ENCODE assay signal across 29 cellular contexts in genomic region chr1:179010671-179011070, GRCh38.
"Had no signal": no experiment of that assay in that cellular context is flagged by ENCODE, and none has a peak within 500 bp of the region (broad histone marks: within the 10 kb centered on the region; RNA-seq: fewer than 3 reads in every experiment).

No MANE protein-coding gene starts in this region.

- H3K9me3 ChIP-seq: stomach, suprapubic skin, testis, thoracic aorta, thyroid gland, tibial artery, tibial nerve, transverse colon, upper lobe of left lung, upper lobe of right lung, uterus, vagina had no signal

- H3K36me3 Mint-ChIP-seq: stimulated activated effector memory CD8-positive, alpha-beta T cell treated with anti-CD3 and anti-CD28 coated beads, Interleukin-12 subunit alpha, Interleukin-12 subunit beta, amount 100 ng/mL, for 72 hours; stimulated activated memory B cell treated with anti-CD40 and anti-IgM and Interleukin-4, amounts not matched to agents 10 μg/mL and 1 μg/mL and 100 μg/mL, for 72 hours; stimulated activated naive B cell treated with anti-CD40 and anti-IgM and Interleukin-4, amounts not matched to agents 10 μg/mL and 1 μg/mL and 100 μg/mL, for 72 hours; type B pancreatic cell had no signal

- DNase-seq: stimulated activated CD4-positive, alpha-beta T cell treated with anti-CD3 and anti-CD28 coated beads, Interleukin-2, amount 100 ng/mL, for 48 hours; stimulated activated CD4-positive, alpha-beta T cell treated with anti-CD3 and anti-CD28 coated beads, Interleukin-4, amount 100 ng/mL, for 1 hour; stimulated activated CD4-positive, alpha-beta T cell treated with anti-CD3 and anti-CD28 coated beads, Interleukin-4, amount 100 ng/mL, for 24 hours; stimulated activated CD4-positive, alpha-beta T cell treated with anti-CD3 and anti-CD28 coated beads, Interleukin-4, amount 100 ng/mL, for 4 hours; stimulated activated CD8-positive, alpha-beta memory T cell treated with anti-CD3 and anti-CD28 coated beads, Interleukin-4, amount 100 ng/mL, for 48 hours; stimulated activated naive B cell treated with anti-CD40 and anti-IgM and Interleukin-4, amounts not matched to agents 10 μg/mL and 1 μg/mL and 100 μg/mL, for 72 hours; stimulated activated naive CD4-positive, alpha-beta T cell; stimulated activated naive CD4-positive, alpha-beta T cell treated with Interleukin-2 at 50 U/mL for 16 hours; stimulated activated naive CD8-positive, alpha-beta T cell treated with anti-CD3 and anti-CD28 coated beads, Interleukin-15, amount 100 ng/mL, for 72 hours; stimulated activated naive CD8-positive, alpha-beta T cell treated with anti-CD3 and anti-CD28 coated beads, Interleukin-15, Interleukin-2, amounts not matched to agents 100 U/mL and 50 U/mL, for 24 hours; stomach; substantia nigra; testis; thyroid gland; tibial artery; transverse colon; trophoblast cell; upper lobe of left lung; upper lobe of right lung; uterus had no signal

- ATAC-seq: stimulated activated effector memory CD8-positive, alpha-beta T cell treated with anti-CD3 and anti-CD28 coated beads, Interleukin-12 subunit alpha, Interleukin-12 subunit beta, amount 100 ng/mL, for 72 hours; stimulated activated memory B cell treated with anti-CD40 and anti-IgM and Interleukin-4, amounts not matched to agents 10 μg/mL and 1 μg/mL and 100 μg/mL, for 72 hours; stimulated activated naive B cell treated with anti-CD40 and anti-IgM and Interleukin-4, amounts not matched to agents 10 μg/mL and 1 μg/mL and 100 μg/mL, for 72 hours; stimulated activated naive CD8-positive, alpha-beta T cell treated with anti-CD3 and anti-CD28 coated beads, Interleukin-15, amount 100 ng/mL, for 72 hours; stimulated activated naive CD8-positive, alpha-beta T cell treated with anti-CD3 and anti-CD28 coated beads, Interleukin-15, Interleukin-2, amounts not matched to agents 100 U/mL and 50 U/mL, for 24 hours; upper lobe of right lung had no signal

- H3K4me1 ChIP-seq: stomach, suprapubic skin, testis, thyroid gland, tibial nerve, upper lobe of left lung, upper lobe of right lung, uterus, vagina had no signal

- H3K27ac ChIP-seq: stomach, suprapubic skin, testis, thoracic aorta, thyroid gland, tibial artery, tibial nerve, transverse colon, upper lobe of left lung, upper lobe of right lung, uterus, vagina had no signal

- H3K4me3 ChIP-seq: stomach, suprapubic skin, testis, thoracic aorta, thyroid gland, tibial artery, tibial nerve, transverse colon, upper lobe of left lung, upper lobe of right lung, uterus, vagina had no signal

- H3K4me1 Mint-ChIP-seq: stimulated activated effector memory CD8-positive, alpha-beta T cell treated with anti-CD3 and anti-CD28 coated beads, Interleukin-12 subunit alpha, Interleukin-12 subunit beta, amount 100 ng/mL, for 72 hours; stimulated activated memory B cell treated with anti-CD40 and anti-IgM and Interleukin-4, amounts not matched to agents 10 μg/mL and 1 μg/mL and 100 μg/mL, for 72 hours; stimulated activated naive B cell treated with anti-CD40 and anti-IgM and Interleukin-4, amounts not matched to agents 10 μg/mL and 1 μg/mL and 100 μg/mL, for 72 hours; stimulated activated naive CD8-positive, alpha-beta T cell treated with anti-CD3 and anti-CD28 coated beads, Interleukin-15, amount 100 ng/mL, for 72 hours had no signal

- H3K4me3 Mint-ChIP-seq: stimulated activated effector memory CD8-positive, alpha-beta T cell treated with anti-CD3 and anti-CD28 coated beads, Interleukin-12 subunit alpha, Interleukin-12 subunit beta, amount 100 ng/mL, for 72 hours; stimulated activated memory B cell treated with anti-CD40 and anti-IgM and Interleukin-4, amounts not matched to agents 10 μg/mL and 1 μg/mL and 100 μg/mL, for 72 hours; stimulated activated naive B cell treated with anti-CD40 and anti-IgM and Interleukin-4, amounts not matched to agents 10 μg/mL and 1 μg/mL and 100 μg/mL, for 72 hours; stimulated activated naive CD8-positive, alpha-beta T cell treated with anti-CD3 and anti-CD28 coated beads, Interleukin-15, amount 100 ng/mL, for 72 hours; stimulated activated naive CD8-positive, alpha-beta T cell treated with anti-CD3 and anti-CD28 coated beads, Interleukin-15, Interleukin-2, amounts not matched to agents 100 ng/mL and 50 ng/mL, for 24 hours; type B pancreatic cell had no signal

- H3K27ac Mint-ChIP-seq: stimulated activated effector memory CD8-positive, alpha-beta T cell treated with anti-CD3 and anti-CD28 coated beads, Interleukin-12 subunit alpha, Interleukin-12 subunit beta, amount 100 ng/mL, for 72 hours; stimulated activated memory B cell treated with anti-CD40 and anti-IgM and Interleukin-4, amounts not matched to agents 10 μg/mL and 1 μg/mL and 100 μg/mL, for 72 hours; stimulated activated naive B cell treated with anti-CD40 and anti-IgM and Interleukin-4, amounts not matched to agents 10 μg/mL and 1 μg/mL and 100 μg/mL, for 72 hours; stimulated activated naive CD8-positive, alpha-beta T cell treated with anti-CD3 and anti-CD28 coated beads, Interleukin-15, amount 100 ng/mL, for 72 hours; stimulated activated naive CD8-positive, alpha-beta T cell treated with anti-CD3 and anti-CD28 coated beads, Interleukin-15, Interleukin-2, amounts not matched to agents 100 ng/mL and 50 ng/mL, for 24 hours; type B pancreatic cell had no signal

- H3K27me3 Mint-ChIP-seq: stimulated activated memory B cell treated with anti-CD40 and anti-IgM and Interleukin-4, amounts not matched to agents 10 μg/mL and 1 μg/mL and 100 μg/mL, for 72 hours; stimulated activated naive B cell treated with anti-CD40 and anti-IgM and Interleukin-4, amounts not matched to agents 10 μg/mL and 1 μg/mL and 100 μg/mL, for 72 hours; stimulated activated naive CD8-positive, alpha-beta T cell treated with anti-CD3 and anti-CD28 coated beads, Interleukin-15, amount 100 ng/mL, for 72 hours; stimulated activated naive CD8-positive, alpha-beta T cell treated with anti-CD3 and anti-CD28 coated beads, Interleukin-15, Interleukin-2, amounts not matched to agents 100 ng/mL and 50 ng/mL, for 24 hours; type B pancreatic cell had no signal

- FAIRE-seq: urothelium cell line had no signal

- H3K9me3 Mint-ChIP-seq: stimulated activated effector memory CD8-positive, alpha-beta T cell treated with anti-CD3 and anti-CD28 coated beads, Interleukin-12 subunit alpha, Interleukin-12 subunit beta, amount 100 ng/mL, for 72 hours; stimulated activated memory B cell treated with anti-CD40 and anti-IgM and Interleukin-4, amounts not matched to agents 10 μg/mL and 1 μg/mL and 100 μg/mL, for 72 hours; stimulated activated naive B cell treated with anti-CD40 and anti-IgM and Interleukin-4, amounts not matched to agents 10 μg/mL and 1 μg/mL and 100 μg/mL, for 72 hours; stimulated activated naive CD8-positive, alpha-beta T cell treated with anti-CD3 and anti-CD28 coated beads, Interleukin-15, amount 100 ng/mL, for 72 hours; stimulated activated naive CD8-positive, alpha-beta T cell treated with anti-CD3 and anti-CD28 coated beads, Interleukin-15, Interleukin-2, amounts not matched to agents 100 ng/mL and 50 ng/mL, for 24 hours; type B pancreatic cell had no signal

- H3K36me3 ChIP-seq: stomach, suprapubic skin, thoracic aorta, thyroid gland, tibial artery, tibial nerve, transverse colon, upper lobe of left lung, upper lobe of right lung, uterus, vagina had no signal
